Comparison of ENCODE assay signal across 16 cellular contexts in genomic region chr1:54808443-54809207, GRCh38. TPM values are rescaled to one million over a fixed set of nuclear protein-coding genes. Genes with fewer than 3 reads are reported as not detected.
A peak's percentile ranks its signal among the peaks of the same experiment; 100 is the strongest.
DNase-seq lines count a peak whose midpoint lies in the region; ATAC-seq and TF ChIP-seq lines count a peak whose summit lies in the region.
"Had no signal": no experiment of that assay in that cellular context is flagged by ENCODE, and none has a peak within 500 bp of the region (broad histone marks: within the 10 kb centered on the region; RNA-seq: fewer than 3 reads in every experiment).

No MANE protein-coding gene starts in this region.

- CTCF ChIA-PET in Calu3 (lab: Charles Lee): no interaction called here

- peaks cover 13% of the 10 kb centered on the region for H3K27me3 Mint-ChIP-seq in Calu3 (ENCODE audit: unreplicated experiment)
- peaks cover 3% of the 10 kb centered on the region for H3K27me3 Mint-ChIP-seq in mesothelial cell of epicardium (ENCODE audit: low read depth)
- H3K27me3 Mint-ChIP-seq in stimulated activated memory B cell treated with anti-CD40 and anti-IgM and Interleukin-4, amounts not matched to agents 10 μg/mL and 1 μg/mL and 100 μg/mL, for 72 hours: no peaks in the 10 kb centered on the region
- H3K27me3 Mint-ChIP-seq: naive thymus-derived CD8-positive, alpha-beta T cell had no signal

- no peak overlapping the region for H3K4me3 Mint-ChIP-seq in Calu3 (ENCODE audit: low read depth, unreplicated experiment)
- no peak overlapping the region for H3K4me3 Mint-ChIP-seq in mesothelial cell of epicardium
- no peak overlapping the region for H3K4me3 Mint-ChIP-seq in stimulated activated memory B cell treated with anti-CD40 and anti-IgM and Interleukin-4, amounts not matched to agents 10 μg/mL and 1 μg/mL and 100 μg/mL, for 72 hours

- H3K9me3 Mint-ChIP-seq in Calu3 (ENCODE audit: low read depth, unreplicated experiment): no peaks in the 10 kb centered on the region
- no peaks in the 10 kb centered on the region for H3K9me3 Mint-ChIP-seq in mesothelial cell of epicardium
- H3K9me3 Mint-ChIP-seq in stimulated activated memory B cell treated with anti-CD40 and anti-IgM and Interleukin-4, amounts not matched to agents 10 μg/mL and 1 μg/mL and 100 μg/mL, for 72 hours: no peaks in the 10 kb centered on the region
- H3K9me3 Mint-ChIP-seq: naive thymus-derived CD8-positive, alpha-beta T cell had no signal

- H3K4me1 Mint-ChIP-seq in Calu3 (ENCODE audit: low read depth, unreplicated experiment) (peaks cover 32% of the 10 kb centered on the region), mesothelial cell of epicardium (no peaks in the 10 kb centered on the region)
- H3K4me1 Mint-ChIP-seq in stimulated activated memory B cell treated with anti-CD40 and anti-IgM and Interleukin-4, amounts not matched to agents 10 μg/mL and 1 μg/mL and 100 μg/mL, for 72 hours: peaks cover 5% of the 10 kb centered on the region

- no peak overlapping the region for H3K27ac Mint-ChIP-seq in Calu3 (ENCODE audit: unreplicated experiment)
- peak overlapping the region; percentile 43 for H3K27ac Mint-ChIP-seq in mesothelial cell of epicardium
- H3K27ac Mint-ChIP-seq in stimulated activated memory B cell treated with anti-CD40 and anti-IgM and Interleukin-4, amounts not matched to agents 10 μg/mL and 1 μg/mL and 100 μg/mL, for 72 hours: no peak overlapping the region

- intact Hi-C loops in Calu3 (cut with micrococcal nuclease; ENCODE audit: unreplicated experiment): no loop called here

- H3K27ac ChIP-seq in coronary artery: no peak overlapping the region
- H3K27ac ChIP-seq: HL-60 had no signal

- TF ChIP-seq CTCF in Calu3 (IDR thresholded peaks at IDR 0.05; ENCODE audit: unreplicated experiment): peak; percentile 63
- peak; percentile 30 for TF ChIP-seq CTCF in HFF-Myc (IDR thresholded peaks at IDR 0.05; ENCODE audit: low read depth, low read length, missing control alignments)
- no peak for TF ChIP-seq CTCF in coronary artery (IDR thresholded peaks at IDR 0.05)
- no peak for TF ChIP-seq CTCF in mesothelial cell of epicardium (IDR thresholded peaks at IDR 0.05; ENCODE audit: unreplicated experiment)

- no peaks in the 10 kb centered on the region for H3K36me3 Mint-ChIP-seq in Calu3 (ENCODE audit: insufficient read depth, unreplicated experiment)
- H3K36me3 Mint-ChIP-seq in mesothelial cell of epicardium: no peaks in the 10 kb centered on the region
- H3K36me3 Mint-ChIP-seq in stimulated activated memory B cell treated with anti-CD40 and anti-IgM and Interleukin-4, amounts not matched to agents 10 μg/mL and 1 μg/mL and 100 μg/mL, for 72 hours: no peaks in the 10 kb centered on the region
- H3K36me3 Mint-ChIP-seq: naive thymus-derived CD8-positive, alpha-beta T cell had no signal

- H3K4me3 ChIP-seq in HFF-Myc (replicated peaks; ENCODE audit: low read depth, low read length) (no peak overlapping the region), coronary artery (no peak overlapping the region)
- H3K4me3 ChIP-seq: GM12878 had no signal

- no TSS peak for BruUV-seq in Calu3 (replicated peaks; lab: Mats Ljungman, UMichigan)

- DNase-seq in Calu3 (no peak), HFF-Myc (ENCODE audit: extremely low read depth, low read depth) (no peak), coronary artery (ENCODE audit: low spot score) (peak; percentile 53), mesothelial cell of epicardium (ENCODE audit: low spot score in 2 of 2, unreplicated experiment in 2 of 2) (peak in 1 of 2 experiments; percentile 29), SKM-1 treated with dmso at 0.1 percent for 144 hours (lab: John Stamatoyannopoulos, UW; ENCODE audit: unreplicated experiment) (no peak), NAMALWA (ENCODE audit: low spot score) (no peak)
- DNase-seq: activated CD4-positive, alpha-beta T cell treated with anti-CD3 and anti-CD28 coated beads for 48 hours; Caco-2; NCI-H510A treated with DMSO at 0.1 percent for 48 hours; stimulated activated CD4-positive, alpha-beta T cell treated with anti-CD3 and anti-CD28 coated beads, Interleukin-12 subunit alpha, Interleukin-12 subunit beta, amount 100 ng/mL, for 4 hours; stimulated activated CD8-positive, alpha-beta memory T cell treated with anti-CD3 and anti-CD28 coated beads, Interleukin-4, amount 100 ng/mL, for 48 hours had no signal

- no peak for ATAC-seq in GM21381 (IDR thresholded peaks at IDR 0.05; ENCODE audit: unreplicated experiment)
- no peak for ATAC-seq in stimulated activated memory B cell treated with anti-CD40 and anti-IgM and Interleukin-4, amounts not matched to agents 10 μg/mL and 1 μg/mL and 100 μg/mL, for 72 hours
- ATAC-seq: GM12878; naive thymus-derived CD8-positive, alpha-beta T cell had no signal

RNA-seq across cellular contexts. Expression of gene TTC22, which starts 7.5 kb away (rescaled TPM):
- total RNA-seq in Calu3 (2022): 17.2 and 17.4 TPM in 2 replicates
- total RNA-seq in mesothelial cell of epicardium: 1.2 to 1.6 TPM (median 1.3 TPM) in 3 replicates

RNA-seq across cellular contexts. Expression of gene PARS2, which starts 44.3 kb away (rescaled TPM):
- total RNA-seq in Calu3 (2022) (9.0 and 10.0 TPM in 2 replicates), mesothelial cell of epicardium (6.4 to 7.7 TPM (median 7.0 TPM) in 3 replicates)

Comparison
In these comparisons a context has a peak if more than half of its experiments do, and no peak if none do; other contexts are left out.
1. CTCF ChIP-seq: peak in Calu3 (single experiment) and HFF-Myc (single experiment); none in coronary artery (single experiment) and mesothelial cell of epicardium (single experiment).